In the genomic region with DNA sequence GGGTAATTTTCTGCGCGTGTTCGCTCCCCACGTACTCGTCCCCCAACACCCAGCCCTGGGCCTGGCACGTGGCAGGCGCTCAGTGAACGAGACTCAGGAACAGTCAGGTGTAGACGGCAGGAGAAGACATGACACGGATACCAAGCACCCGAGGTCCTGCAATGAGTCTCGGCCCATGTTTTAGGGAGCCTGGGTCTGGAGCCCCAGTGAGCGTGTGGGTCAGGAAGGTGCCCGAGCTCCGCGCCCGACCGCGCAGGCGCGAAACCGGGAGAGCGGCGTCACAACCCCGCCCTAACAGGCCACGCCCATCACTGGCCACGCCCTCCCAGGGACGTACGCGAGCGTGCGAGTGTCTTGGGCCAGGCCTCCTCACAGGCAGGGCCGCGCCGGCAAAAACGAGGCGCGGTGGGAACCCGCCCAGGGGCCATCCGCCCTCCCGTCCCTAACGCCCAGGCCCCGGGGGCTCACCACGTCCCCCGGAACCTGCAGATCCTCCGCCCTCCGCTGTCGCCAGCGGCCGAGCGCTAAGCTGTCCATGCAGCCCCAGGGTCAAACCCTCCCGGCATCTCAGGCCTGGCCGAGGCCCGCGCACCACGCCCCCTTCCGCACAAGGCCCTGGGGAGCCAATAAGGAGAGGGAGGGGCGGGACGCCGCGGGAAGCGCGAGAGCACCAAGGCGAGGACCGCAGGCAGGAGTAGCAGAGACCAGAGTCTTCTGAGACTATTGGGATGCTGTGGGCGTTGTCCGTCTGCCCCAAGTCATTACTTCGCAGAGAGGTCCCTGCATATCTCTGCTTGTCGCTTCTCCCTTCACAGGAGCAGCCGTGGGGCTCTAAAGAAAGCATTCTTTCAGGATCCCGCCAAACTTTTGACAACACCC, we compare ENCODE assay signal across 8 cellular contexts. TPM values are rescaled to one million over a fixed set of nuclear protein-coding genes. Genes with fewer than 3 reads are reported as not detected.
DNase-seq lines count a peak whose midpoint lies in the region; ATAC-seq and TF ChIP-seq lines count a peak whose summit lies in the region.

C10orf143 (minus strand) TSS at position 595 of the 879 bp plus-strand sequence; CDS start at position 537, 58 bp downstream.

- no peaks in the 10 kb centered on the region for H3K4me1 ChIP-seq in testis

- TF ChIP-seq CTCF in omental fat pad (IDR thresholded peaks at IDR 0.05) (no peak), testis (IDR thresholded peaks at IDR 0.05) (peak in 1 of 3 experiments; percentile 5)

- intact Hi-C loops in testis (cut with DNase I; ENCODE audit: low total_unique reads), result no loop called here

- DNase-seq in NCI-H1048 (lab: John Stamatoyannopoulos, UW) (peak; percentile 78), SK-N-MC (ENCODE audit: low read depth, low spot score) (no peak), glomerular endothelial cell (ENCODE audit: extremely low read depth, low read depth, low spot score) (peak; percentile 77), omental fat pad (ENCODE audit: low spot score) (peak; percentile 96), testis (peak; percentile 99)
- DNase-seq in activated naive CD4-positive, alpha-beta T cell treated with anti-CD3 and anti-CD28 coated beads, Interleukin-2, amount 50 U/mL, for 72 hours (ENCODE audit: low spot score in 2 of 2), result peak; percentile 98

- WGBS in testis, 2 donors, result 0 to 1% methylated on average over 24 to 69 of the region's 71 CpGs

- H3K27ac ChIP-seq in SK-N-MC (peak within 1 kb of the TSS; percentile 79), testis (peak within 1 kb of the TSS; percentile 85 to 90)

- peak; percentile 4 for TF ChIP-seq POLR2A in testis (IDR thresholded peaks at IDR 0.05)

- no peaks in the 10 kb centered on the region for H3K27me3 ChIP-seq in testis

- ATAC-seq in HG02588 (IDR thresholded peaks at IDR 0.05; ENCODE audit: unreplicated experiment), result peak; percentile 84
- ATAC-seq in activated naive CD4-positive, alpha-beta T cell treated with anti-CD3 and anti-CD28 coated beads, Interleukin-2, amount 50 U/mL, for 72 hours, result peak; percentile 85 to 86
- peak; percentile 98 for ATAC-seq in omental fat pad (ENCODE audit: low FRiP score)

- H3K9me3 ChIP-seq in SK-N-MC (ENCODE audit: low read depth, low read length), result no peaks in the 10 kb centered on the region
- no peaks in the 10 kb centered on the region for H3K9me3 ChIP-seq in testis

- peak within 1 kb of the TSS; percentile 84 for H3K4me3 ChIP-seq in GM08714 (ENCODE audit: low read length)
- peak within 1 kb of the TSS; percentile 95 for H3K4me3 ChIP-seq in SK-N-MC
- peak within 1 kb of the TSS; percentile 77 to 82 for H3K4me3 ChIP-seq in testis

- peaks cover 13 to 16% of the 10 kb centered on the region in 2 donors for H3K36me3 Mint-ChIP-seq in activated naive CD4-positive, alpha-beta T cell treated with anti-CD3 and anti-CD28 coated beads, Interleukin-2, amount 50 U/mL, for 72 hours

- peak within 1 kb of the TSS; percentile 86 for H3K9ac ChIP-seq in SK-N-MC (ENCODE audit: insufficient read length)

- H3K36me3 ChIP-seq in SK-N-MC (ENCODE audit: insufficient read depth, low read length) (no peaks in the 10 kb centered on the region), testis (ENCODE audit: low read depth, missing control alignments) (no peaks in the 10 kb centered on the region)

- H3K9me3 Mint-ChIP-seq in activated naive CD4-positive, alpha-beta T cell treated with anti-CD3 and anti-CD28 coated beads, Interleukin-2, amount 50 U/mL, for 72 hours, result no peaks in the 10 kb centered on the region

- H3K27ac Mint-ChIP-seq in activated naive CD4-positive, alpha-beta T cell treated with anti-CD3 and anti-CD28 coated beads, Interleukin-2, amount 50 U/mL, for 72 hours, result peak within 1 kb of the TSS; percentile 93 to 99

RNA-seq across cellular contexts. Expression of gene C10orf143, which starts in this region (rescaled TPM):
- total RNA-seq in activated naive CD4-positive, alpha-beta T cell treated with anti-CD3 and anti-CD28 coated beads, Interleukin-2, amount 50 U/mL, for 72 hours, result 1 to 10 TPM in 1 of 2 donors, under 1 TPM in 1; 0.43 to 3.1 TPM
- 0.10 TPM in 1 of 2 replicates, not detected in the other for total RNA-seq in glomerular endothelial cell
- 1 to 10 TPM; 1.3 to 2.6 (median 1.6) TPM for total RNA-seq in omental fat pad
- total RNA-seq in testis, result 1 to 10 TPM; 3.7 to 7.6 TPM
- polyA plus RNA-seq in testis (ENCODE audit: insufficient read depth, low read depth, low replicate concordance), result 7.2 TPM

Comparison
In these comparisons a context has a peak if more than half of its experiments do, and no peak if none do; other contexts are left out.
1. Peak in DNase-seq in glomerular endothelial cell; RNA of the gene not detected or under 1 TPM.